ENCODE assay signal across 1 cellular context in the genomic region with DNA sequence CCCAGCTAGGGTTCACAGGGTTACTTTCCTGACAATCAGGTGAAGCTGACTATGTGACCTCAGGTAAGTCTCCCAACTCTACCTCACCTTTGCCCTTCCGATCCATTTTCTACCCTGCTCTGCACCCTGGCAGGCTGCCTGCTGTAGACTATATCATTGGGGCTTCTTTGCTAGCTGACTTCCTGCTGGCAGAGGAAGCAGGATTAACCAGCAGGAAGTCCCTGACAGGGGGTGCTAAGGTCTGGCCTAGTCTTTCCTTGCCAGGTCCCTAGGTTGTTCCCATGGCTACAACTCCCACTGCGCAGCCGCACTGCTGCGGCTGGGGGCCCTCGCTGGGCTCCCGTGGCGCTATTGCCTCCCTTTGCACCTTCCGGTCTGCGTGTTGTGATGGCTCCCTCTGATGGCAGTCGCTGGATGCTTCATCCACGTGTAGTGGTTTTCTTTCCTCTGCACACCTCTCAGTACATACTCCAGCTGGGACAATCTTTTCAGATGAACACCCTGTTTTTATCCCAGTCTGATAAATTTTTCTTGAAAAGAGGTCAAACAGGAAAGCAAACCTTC.
A peak's percentile ranks its signal among the peaks of the same experiment; 100 is the strongest.
TF ChIP-seq lines count a peak whose summit lies in the region.

No MANE protein-coding gene starts in this region.

TF ChIP-seq in K562, 482 proteins besides CTCF, POLR2A, EP300 and RAD21 (continued from another document):
- TF ChIP-seq ZBTB40 (IDR thresholded peaks at IDR 0.05) (peak; percentile 63), ZBTB40 (CRISPR knock-in tag; IDR thresholded peaks at IDR 0.05) (no peak), ZNF140 (CRISPR knock-in tag; IDR thresholded peaks at IDR 0.05) (no peak), GABPB1 (CRISPR knock-in tag; IDR thresholded peaks at IDR 0.05) (peak; percentile 67; the same call in 1 of the 2 replicates), PRMT5 (CRISPR knock-in tag; IDR thresholded peaks at IDR 0.05) (no peak), SRF (CRISPR knock-in tag; IDR thresholded peaks at IDR 0.05) (0 out of 4 replicates have a peak, but pooled peaks of 1 of the 2 experiments have one; percentile 21), CXXC5 (CRISPR knock-in tag; IDR thresholded peaks at IDR 0.05) (peak; percentile 21; the same call in 1 of the 2 replicates), BHLHE40 (IDR thresholded peaks at IDR 0.05; ENCODE audit: low read length) (peak; percentile 43; the same call in 1 of the 2 replicates)
- TF ChIP-seq, protein P1, sequence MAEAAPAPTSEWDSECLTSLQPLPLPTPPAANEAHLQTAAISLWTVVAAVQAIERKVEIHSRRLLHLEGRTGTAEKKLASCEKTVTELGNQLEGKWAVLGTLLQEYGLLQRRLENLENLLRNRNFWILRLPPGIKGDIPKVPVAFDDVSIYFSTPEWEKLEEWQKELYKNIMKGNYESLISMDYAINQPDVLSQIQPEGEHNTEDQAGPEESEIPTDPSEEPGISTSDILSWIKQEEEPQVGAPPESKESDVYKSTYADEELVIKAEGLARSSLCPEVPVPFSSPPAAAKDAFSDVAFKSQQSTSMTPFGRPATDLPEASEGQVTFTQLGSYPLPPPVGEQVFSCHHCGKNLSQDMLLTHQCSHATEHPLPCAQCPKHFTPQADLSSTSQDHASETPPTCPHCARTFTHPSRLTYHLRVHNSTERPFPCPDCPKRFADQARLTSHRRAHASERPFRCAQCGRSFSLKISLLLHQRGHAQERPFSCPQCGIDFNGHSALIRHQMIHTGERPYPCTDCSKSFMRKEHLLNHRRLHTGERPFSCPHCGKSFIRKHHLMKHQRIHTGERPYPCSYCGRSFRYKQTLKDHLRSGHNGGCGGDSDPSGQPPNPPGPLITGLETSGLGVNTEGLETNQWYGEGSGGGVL (CRISPR knock-in tag; IDR thresholded peaks at IDR 0.05) = no peak
